In genomic region chr6:150914372-150914771, GRCh38 we compare ENCODE assay signal across 3 cellular contexts.
TF ChIP-seq lines count a peak whose summit lies in the region.

No MANE protein-coding gene starts in this region.

TF ChIP-seq in HepG2, 621 proteins besides CTCF, POLR2A, EP300 and RAD21:
- TF ChIP-seq TOE1 (CRISPR knock-in tag; IDR thresholded peaks at IDR 0.05) (no peak), ZNF121 (CRISPR knock-in tag; IDR thresholded peaks at IDR 0.05) (peak; percentile 60; the same call in 1 of the 2 replicates)

TF ChIP-seq in HEK293, 187 proteins besides CTCF, POLR2A, EP300 and RAD21:
- TF ChIP-seq IKZF3 (tag by site-specific recombination; IDR thresholded peaks at IDR 0.05) (no peak), ZNF121 (tag by site-specific recombination; IDR thresholded peaks at IDR 0.05) (peak; percentile 78)

TF ChIP-seq in K562, 482 proteins besides CTCF, POLR2A, EP300 and RAD21:
- no peak for TF ChIP-seq ZNF395 (CRISPR knock-in tag; IDR thresholded peaks at IDR 0.05)
- TF ChIP-seq ZSCAN29 (IDR thresholded peaks at IDR 0.05), result no peak
- peak; percentile 51; the same call in 1 of the 2 replicates for TF ChIP-seq ZNF121 (CRISPR knock-in tag; conservative IDR thresholded peaks at IDR 0.05)
